In genomic region chr3:42803800-42804112, GRCh38 we compare ENCODE assay signal across 8 cellular contexts. TPM values are rescaled to one million over a fixed set of nuclear protein-coding genes. Genes with fewer than 3 reads are reported as not detected.
DNase-seq lines count a peak whose midpoint lies in the region; ATAC-seq and TF ChIP-seq lines count a peak whose summit lies in the region.

No MANE protein-coding gene starts in this region.

- H3K4me1 ChIP-seq in BLaER1 = peaks cover 50% of the 10 kb centered on the region
- peaks cover 0 to 13% of the 10 kb centered on the region in 2 experiments; a peak in 3 of 4 replicates for H3K4me1 ChIP-seq in SK-N-SH (ENCODE audit: control insufficient read depth in 1 of 2, insufficient read depth in 2 of 2, low read depth in 1 of 2, low read length in 1 of 2)
- H3K4me1 ChIP-seq in lower lobe of right lung = peaks cover 47% of the 10 kb centered on the region

- H3K9me3 ChIP-seq in BLaER1 (no peaks in the 10 kb centered on the region), SK-N-SH (no peaks in the 10 kb centered on the region), lower lobe of right lung (no peaks in the 10 kb centered on the region)

- H3K27ac ChIP-seq in BLaER1 (peak overlapping the region; percentile 84), SK-N-SH (ENCODE audit: low read depth in 2 of 2, low read length in 1 of 2) (peak overlapping the region; percentile 87 to 91), cingulate gyrus (ENCODE audit: low read depth, low read length) (peak overlapping the region; percentile 79), lower lobe of right lung (peak overlapping the region; percentile 92), substantia nigra (ENCODE audit: low read depth, low read length, poor library complexity, severe bottlenecking) (peak overlapping the region; percentile 89)

- peaks cover 9% of the 10 kb centered on the region for H3F3A ChIP-seq in SK-N-SH (replicated peaks; ENCODE audit: insufficient read depth)

- intact Hi-C loops in lower lobe of right lung (cut with DNase I) = no loop called here

- peak; percentile 36 for ATAC-seq in GM18907 (IDR thresholded peaks at IDR 0.05; ENCODE audit: unreplicated experiment)
- ATAC-seq in HG03108 (IDR thresholded peaks at IDR 0.05; ENCODE audit: unreplicated experiment) = peak; percentile 8
- peak; percentile 64 to 65 for ATAC-seq in lower lobe of right lung

- DNase-seq in SK-N-SH = peak; percentile 64
- peak; percentile 70 for DNase-seq in lower lobe of right lung
- DNase-seq in substantia nigra (lab: John Stamatoyannopoulos, UW) = peak in 14 of 49 donors; percentile 27 to 74 (median 56)
- DNase-seq in cortex of kidney (lab: John Stamatoyannopoulos, UW) = no peak

- H3K9me2 ChIP-seq in SK-N-SH = no peaks in the 10 kb centered on the region

- peaks cover 49% of the 10 kb centered on the region for H3K79me2 ChIP-seq in SK-N-SH (ENCODE audit: insufficient read depth)

- H3K36me3 ChIP-seq in BLaER1 (no peaks in the 10 kb centered on the region), SK-N-SH (replicated peaks in 1 of 2; ENCODE audit: control insufficient read depth in 1 of 2, insufficient read depth in 2 of 2, low read length in 1 of 2) (peaks cover 3 to 15% of the 10 kb centered on the region in 2 experiments), lower lobe of right lung (no peaks in the 10 kb centered on the region)

- H3K9ac ChIP-seq in BLaER1 (peak overlapping the region; percentile 90), SK-N-SH (peak overlapping the region; percentile 79)

- TF ChIP-seq EP300 in SK-N-SH (IDR thresholded peaks at IDR 0.05; ENCODE audit: borderline replicate concordance in 1 of 2, low read depth in 1 of 2, low read length in 1 of 2) = no peak

- POLR2A ChIA-PET in SK-N-SH (lab: Yijun Ruan, JAX) = interaction anchor here (0.6 to 1.2 kb wide), 2 partner anchors 16 to 36 kb away, joined by 3 to 5 read pairs; no protein-coding TSS in a partner anchor

- TF ChIP-seq CTCF in SK-N-SH (IDR thresholded peaks at IDR 0.05) (no peak), lower lobe of right lung (IDR thresholded peaks at IDR 0.05) (no peak)

- H3K4me3 ChIP-seq in BLaER1 (peak overlapping the region; percentile 83), SK-N-SH (ENCODE audit: low read depth in 2 of 2, low read length in 1 of 2) (peak overlapping the region; percentile 85 to 89), lower lobe of right lung (peak overlapping the region; percentile 82)

- TF ChIP-seq RAD21 in SK-N-SH (IDR thresholded peaks at IDR 0.05; ENCODE audit: low read length) = no peak

- CTCF ChIA-PET in SK-N-SH (lab: Yijun Ruan, JAX) = interaction anchor here (1.1 to 3.5 kb wide), 7 partner anchors 16 to 158 kb away, joined by 3 to 16 read pairs (median 6); no protein-coding TSS in a partner anchor

- peak overlapping the region; percentile 95 for H3K4me2 ChIP-seq in BLaER1
- peak overlapping the region; percentile 87 for H3K4me2 ChIP-seq in SK-N-SH

- WGBS in SK-N-SH (ENCODE audit: low lambda C conversion rate) = 0% methylated on average over 11 of the region's 21 CpGs

- H4K20me1 ChIP-seq in BLaER1 = peaks cover 47% of the 10 kb centered on the region
- H4K20me1 ChIP-seq in SK-N-SH (ENCODE audit: insufficient read depth) = peaks cover 5% of the 10 kb centered on the region; the same call in 1 of the 2 replicates

- peak overlapping the region; percentile 74 for H2AFZ ChIP-seq in SK-N-SH (ENCODE audit: low read depth)

- H3K27me3 ChIP-seq in BLaER1 (no peaks in the 10 kb centered on the region), SK-N-SH (ENCODE audit: insufficient read depth) (no peaks in the 10 kb centered on the region), lower lobe of right lung (ENCODE audit: low read depth) (no peaks in the 10 kb centered on the region)

TF ChIP-seq in SK-N-SH, 30 proteins besides CTCF, POLR2A, EP300 and RAD21:
- TF ChIP-seq TAF1 (IDR thresholded peaks at IDR 0.05; ENCODE audit: borderline replicate concordance, low read depth, low read length) (no peak), FOSL2 (IDR thresholded peaks at IDR 0.05; ENCODE audit: borderline replicate concordance, low read depth) (no peak), IRF3 (IDR thresholded peaks at IDR 0.05; ENCODE audit: low read depth, low read length) (no peak), POLR2AphosphoS5 (IDR thresholded peaks at IDR 0.05; ENCODE audit: low read depth, low read length) (no peak), GATA2 (CRISPR knock-in tag; IDR thresholded peaks at IDR 0.05) (no peak), FOXM1 (IDR thresholded peaks at IDR 0.05; ENCODE audit: low read depth) (no peak), SIN3A (IDR thresholded peaks at IDR 0.05; ENCODE audit: borderline replicate concordance, low read depth, low read length) (no peak), EZH2phosphoT487 (IDR thresholded peaks at IDR 0.05; ENCODE audit: borderline replicate concordance, low read depth) (no peak), TEAD4 (IDR thresholded peaks at IDR 0.05; ENCODE audit: borderline replicate concordance, insufficient read depth) (no peak), ELF1 (IDR thresholded peaks at IDR 0.05) (no peak), PBX3 (IDR thresholded peaks at IDR 0.05) (no peak)
- TF ChIP-seq, protein P1, sequence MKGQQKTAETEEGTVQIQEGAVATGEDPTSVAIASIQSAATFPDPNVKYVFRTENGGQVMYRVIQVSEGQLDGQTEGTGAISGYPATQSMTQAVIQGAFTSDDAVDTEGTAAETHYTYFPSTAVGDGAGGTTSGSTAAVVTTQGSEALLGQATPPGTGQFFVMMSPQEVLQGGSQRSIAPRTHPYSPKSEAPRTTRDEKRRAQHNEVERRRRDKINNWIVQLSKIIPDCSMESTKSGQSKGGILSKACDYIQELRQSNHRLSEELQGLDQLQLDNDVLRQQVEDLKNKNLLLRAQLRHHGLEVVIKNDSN (IDR thresholded peaks at IDR 0.05; ENCODE audit: borderline replicate concordance, low read depth) = no peak

RNA-seq across cellular contexts. Expression of gene HIGD1A, which starts 0.5 kb away (rescaled TPM):
- polyA plus RNA-seq in SK-N-SH (2012; rRNA removed) = 72.1 and 112 TPM in 2 replicates
- 147 and 222 TPM in 2 replicates for polyA plus RNA-seq in SK-N-SH (2012; cell fraction: cytosol; rRNA removed)
- 13.6 and 31.7 TPM in 2 replicates for polyA plus RNA-seq in SK-N-SH (2012; cell fraction: nucleus; rRNA removed)
- total RNA-seq in lower lobe of right lung = 83.8 TPM

RNA-seq across cellular contexts. Expression of gene ACKR2, which starts 5.5 kb away (rescaled TPM):
- polyA plus RNA-seq in SK-N-SH (2012; rRNA removed) = 0.10 and 0.11 TPM in 2 replicates
- polyA plus RNA-seq in SK-N-SH (2012; cell fraction: cytosol; rRNA removed) = 0.03 and 0.09 TPM in 2 replicates
- 0.21 and 0.22 TPM in 2 replicates for polyA plus RNA-seq in SK-N-SH (2012; cell fraction: nucleus; rRNA removed)
- total RNA-seq in lower lobe of right lung = 5.3 TPM

RNA-seq across cellular contexts. Expression of gene CCDC13, which starts 30.7 kb away (rescaled TPM):
- polyA plus RNA-seq in SK-N-SH (2012; rRNA removed) = 0.66 and 1.3 TPM in 2 replicates
- polyA plus RNA-seq in SK-N-SH (2012; cell fraction: cytosol; rRNA removed) = 0.37 and 0.82 TPM in 2 replicates
- 2.9 and 3.2 TPM in 2 replicates for polyA plus RNA-seq in SK-N-SH (2012; cell fraction: nucleus; rRNA removed)
- 2.5 TPM for total RNA-seq in lower lobe of right lung

Comparison
In these comparisons a context has a peak if more than half of its experiments do, and no peak if none do; other contexts are left out.
1. ATAC-seq: peak in every context shown above with its lines; median percentile 64 in lower lobe of right lung; 36 in GM18907; 8 in HG03108.